ENCODE assay signal across 20 cellular contexts in the genomic region with DNA sequence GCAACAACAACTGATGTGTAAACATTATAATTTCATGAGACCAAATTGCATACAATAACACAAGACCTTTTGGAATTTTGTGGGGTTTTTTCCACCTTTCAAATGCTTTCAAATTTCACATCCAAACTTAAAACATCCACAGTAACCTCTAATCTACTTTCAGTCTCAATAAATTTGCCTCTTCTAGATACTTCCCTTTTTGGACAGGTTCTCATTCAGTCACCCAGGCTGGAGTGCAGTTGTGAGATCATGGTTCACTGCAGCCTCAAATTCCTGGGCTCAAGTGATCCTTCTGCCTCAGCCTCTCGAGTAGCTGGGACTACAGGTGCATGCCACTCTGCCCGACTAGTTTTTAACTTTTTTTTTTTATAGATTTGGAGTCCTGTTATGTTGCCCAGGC.
DNase-seq lines count a peak whose midpoint lies in the region; ATAC-seq and TF ChIP-seq lines count a peak whose summit lies in the region.
"Had no signal": no experiment of that assay in that cellular context is flagged by ENCODE, and none has a peak within 500 bp of the region (broad histone marks: within the 10 kb centered on the region; RNA-seq: fewer than 3 reads in every experiment).

No MANE protein-coding gene starts in this region.

- no peak for TF ChIP-seq CTCF in left ventricle myocardium inferior (IDR thresholded peaks at IDR 0.05; ENCODE audit: borderline replicate concordance)

- no peak overlapping the region for H3K4me3 Mint-ChIP-seq in memory B cell
- H3K4me3 Mint-ChIP-seq: CD4-positive, CD25-positive, alpha-beta regulatory T cell; IgD-negative memory B cell had no signal

- no peaks in the 10 kb centered on the region for H3K36me3 Mint-ChIP-seq in memory B cell
- H3K36me3 Mint-ChIP-seq: CD4-positive, CD25-positive, alpha-beta regulatory T cell; IgD-negative memory B cell had no signal

- no peak overlapping the region for H3K4me3 ChIP-seq in left ventricle myocardium inferior
- H3K4me3 ChIP-seq: SJSA1 had no signal

- intact Hi-C loops in left ventricle myocardium inferior (cut with micrococcal nuclease) = no loop called here

- H3K27ac Mint-ChIP-seq in memory B cell = no peak overlapping the region
- H3K27ac Mint-ChIP-seq: CD4-positive, CD25-positive, alpha-beta regulatory T cell; IgD-negative memory B cell had no signal

- H3K27me3 Mint-ChIP-seq in memory B cell = peaks cover 2% of the 10 kb centered on the region
- H3K27me3 Mint-ChIP-seq: CD4-positive, CD25-positive, alpha-beta regulatory T cell; IgD-negative memory B cell had no signal

- no peak for DNase-seq in memory B cell (ENCODE audit: low spot score in 2 of 2)
- DNase-seq in COLO668 (lab: John Stamatoyannopoulos, UW; ENCODE audit: unreplicated experiment) = no peak
- no peak for DNase-seq in activated CD4-positive, CD25-positive, alpha-beta regulatory T cell treated with anti-CD3 and anti-CD28 coated beads, Interleukin-2, amount 50 U/mL, for 72 hours
- DNase-seq in left ventricle myocardium inferior = no peak
- DNase-seq: BE2C; CD4-positive, CD25-positive, alpha-beta regulatory T cell; COR-L47; DMS79 treated with DMSO at 0.1 percent for 48 hours; GOT3; HCEC 1CT; NCI-H1417; NCI-H1694 treated with DMSO at 0.1 percent for 48 hours; NCI-H446 treated with DMSO at 0.1 percent for 48 hours; NCI-H526 treated with DMSO at 0.1 percent for 48 hours; OCI-M1 had no signal

- peaks cover 7% of the 10 kb centered on the region for H3K4me1 Mint-ChIP-seq in memory B cell
- H3K4me1 Mint-ChIP-seq: CD4-positive, CD25-positive, alpha-beta regulatory T cell; IgD-negative memory B cell had no signal

- peak; percentile 68 for ATAC-seq in GM18867 (IDR thresholded peaks at IDR 0.05; ENCODE audit: unreplicated experiment)
- ATAC-seq in GM21723 (IDR thresholded peaks at IDR 0.05; ENCODE audit: unreplicated experiment) = peak; percentile 61
- ATAC-seq in HG03378 (IDR thresholded peaks at IDR 0.05; ENCODE audit: unreplicated experiment) = peak; percentile 57
- peak; percentile 34 for ATAC-seq in memory B cell (ENCODE audit: low read depth)

- H3K27me3 ChIP-seq in left ventricle myocardium inferior (ENCODE audit: low read depth) = no peaks in the 10 kb centered on the region
- H3K27me3 ChIP-seq: BE2C, SJSA1 had no signal

- peaks cover 4% of the 10 kb centered on the region for H3K9me3 ChIP-seq in left ventricle myocardium inferior (replicated peaks)
- H3K9me3 ChIP-seq: BE2C, SJSA1 had no signal

- no peak overlapping the region for H3K27ac ChIP-seq in left ventricle myocardium inferior (replicated peaks)
- H3K27ac ChIP-seq: SJSA1 had no signal

- no peaks in the 10 kb centered on the region for H3K9me3 Mint-ChIP-seq in memory B cell

- no peaks in the 10 kb centered on the region for H3K4me1 ChIP-seq in left ventricle myocardium inferior
- H3K4me1 ChIP-seq: BE2C, SJSA1 had no signal

- no peaks in the 10 kb centered on the region for H3K36me3 ChIP-seq in left ventricle myocardium inferior
- H3K36me3 ChIP-seq: BE2C, SJSA1 had no signal
